In the genomic region with DNA sequence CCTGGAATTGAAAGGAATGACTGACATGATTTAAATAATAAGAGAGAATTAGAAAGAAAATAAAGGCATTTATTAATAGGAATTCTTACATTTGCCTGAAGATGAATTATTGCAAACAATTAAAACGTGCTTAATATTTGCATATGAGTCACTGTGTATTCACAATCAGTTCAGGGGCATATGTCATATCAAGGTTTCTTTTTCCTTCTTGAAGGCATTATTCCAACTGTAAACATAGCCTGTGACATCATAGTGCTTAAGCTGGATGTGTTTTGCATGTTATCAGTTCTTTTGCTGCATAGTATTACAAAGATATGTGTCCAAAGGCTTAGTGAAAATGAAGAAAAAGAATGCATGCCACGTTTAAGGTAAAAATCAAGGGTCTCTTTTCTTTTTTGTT, we compare ENCODE assay signal across 12 cellular contexts.
"Had no signal": no experiment of that assay in that cellular context is flagged by ENCODE, and none has a peak within 500 bp of the region (broad histone marks: within the 10 kb centered on the region; RNA-seq: fewer than 3 reads in every experiment).

No MANE protein-coding gene starts in this region.

- H3K4me1 ChIP-seq: breast epithelium, parathyroid adenoma had no signal

- ATAC-seq: activated CD4-positive, CD25-positive, alpha-beta regulatory T cell treated with anti-CD3 and anti-CD28 coated beads, Interleukin-2, amount 50 U/mL, for 24 hours; activated naive CD4-positive, alpha-beta T cell treated with anti-CD3 and anti-CD28 coated beads, Interleukin-2, amount 50 U/mL, for 72 hours had no signal

- H3K9ac ChIP-seq: parathyroid adenoma had no signal

- H3K27me3 ChIP-seq: breast epithelium, hepatocyte, tibial artery, vagina had no signal

- H3K4me3 ChIP-seq: breast epithelium, hepatocyte, tibial artery, vagina had no signal

- H3K4me2 ChIP-seq: hepatocyte had no signal

- DNase-seq: activated effector memory CD4-positive, alpha-beta T cell treated with anti-CD3 and anti-CD28 coated beads, Interleukin-2, amount 50 U/mL, for 16 hours; activated T-cell treated with anti-CD3 and anti-CD28 coated beads, Interleukin-2, amount 50 U/mL, for 24 hours; kidney glomerular epithelial cell; stimulated activated CD4-positive, alpha-beta T cell treated with anti-CD3 and anti-CD28 coated beads, Interleukin-15, amount 100 ng/mL, for 24 hours; stimulated activated CD4-positive, alpha-beta T cell treated with anti-CD3 and anti-CD28 coated beads, Interleukin-4, amount 100 ng/mL, for 4 hours; tibial artery had no signal

- H3K27ac ChIP-seq: breast epithelium, hepatocyte, parathyroid adenoma, tibial artery, vagina had no signal

- H3K9me3 ChIP-seq: breast epithelium, tibial artery, vagina had no signal

- H3K36me3 ChIP-seq: breast epithelium, tibial artery, vagina had no signal

- H2AFZ ChIP-seq: hepatocyte, parathyroid adenoma had no signal
